Comparison of ENCODE assay signal across 14 cellular contexts in the genomic region with DNA sequence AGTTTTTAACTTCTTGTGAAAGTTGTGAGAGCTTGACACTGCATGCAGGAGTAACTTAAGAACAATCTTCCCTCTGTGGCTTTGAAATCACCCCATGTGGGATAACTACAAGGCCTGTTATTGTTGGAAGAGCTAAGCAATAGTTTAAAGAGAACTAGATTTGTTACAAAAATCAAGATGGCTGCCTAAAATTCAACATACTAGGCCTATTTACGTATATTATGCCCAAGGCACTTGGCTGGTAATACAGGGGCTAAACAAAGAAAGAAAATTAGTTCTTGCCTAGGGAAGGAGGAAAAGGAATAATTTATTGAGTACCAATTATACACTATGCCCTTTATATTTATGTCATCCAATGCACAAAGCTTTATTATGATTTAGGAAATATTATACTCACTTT. TPM values are rescaled to one million over a fixed set of nuclear protein-coding genes. Genes with fewer than 3 reads are reported as not detected.
A peak's percentile ranks its signal among the peaks of the same experiment; 100 is the strongest.
DNase-seq lines count a peak whose midpoint lies in the region; ATAC-seq and TF ChIP-seq lines count a peak whose summit lies in the region.
"Had no signal": no experiment of that assay in that cellular context is flagged by ENCODE, and none has a peak within 500 bp of the region (broad histone marks: within the 10 kb centered on the region; RNA-seq: fewer than 3 reads in every experiment).

No MANE protein-coding gene starts in this region.

- H2AFZ ChIP-seq in Karpas-422 (ENCODE audit: low read length) (peak overlapping the region; percentile 51), OCI-LY1 (ENCODE audit: low read length) (no peak overlapping the region)

- H3K9me3 ChIP-seq in Karpas-422 (ENCODE audit: low read length), result no peaks in the 10 kb centered on the region
- no peaks in the 10 kb centered on the region for H3K9me3 ChIP-seq in OCI-LY1 (ENCODE audit: low read length)
- no peaks in the 10 kb centered on the region for H3K9me3 ChIP-seq in thyroid gland
- H3K9me3 ChIP-seq: Caco-2, HAP-1 had no signal

- peaks cover under 1% of the 10 kb centered on the region for H3K9me3 Mint-ChIP-seq in activated naive CD8-positive, alpha-beta T cell treated with anti-CD3 and anti-CD28 coated beads, Interleukin-2, amount 50 U/mL, for 24 hours

- no peak overlapping the region for H3K4me3 ChIP-seq in Karpas-422 (ENCODE audit: low read length)
- H3K4me3 ChIP-seq in OCI-LY1 (ENCODE audit: low read depth, low read length, poor library complexity, severe bottlenecking), result no peak overlapping the region
- H3K4me3 ChIP-seq in thyroid gland (replicated peaks in 1 of 3), result no peak overlapping the region
- H3K4me3 ChIP-seq: HAP-1 had no signal

- H3K27me3 Mint-ChIP-seq in activated naive CD8-positive, alpha-beta T cell treated with anti-CD3 and anti-CD28 coated beads, Interleukin-2, amount 50 U/mL, for 24 hours, result no peaks in the 10 kb centered on the region

- no peak for DNase-seq in Karpas-422
- peak; percentile 17 for DNase-seq in epidermal melanocyte (ENCODE audit: insufficient read length, low spot score)
- no peak for DNase-seq in activated naive CD8-positive, alpha-beta T cell treated with anti-CD3 and anti-CD28 coated beads, Interleukin-2, amount 50 U/mL, for 24 hours
- no peak for DNase-seq in activated CD4-positive, CD25-positive, alpha-beta regulatory T cell treated with anti-CD3 and anti-CD28 coated beads, Interleukin-2, amount 50 U/mL, for 72 hours
- DNase-seq in thyroid gland, result no peak
- DNase-seq: Caco-2; CD8-positive, alpha-beta T cell; DND-41; GF-D8 had no signal

- H3K9ac ChIP-seq in Karpas-422 (ENCODE audit: low read length) (no peak overlapping the region), OCI-LY1 (ENCODE audit: low read length) (peak overlapping the region; percentile 74)

- no peaks in the 10 kb centered on the region for H4K20me1 ChIP-seq in Karpas-422 (ENCODE audit: insufficient read depth, low read depth, low read length)
- no peaks in the 10 kb centered on the region for H4K20me1 ChIP-seq in OCI-LY1 (ENCODE audit: insufficient read depth, low read length)

- intact Hi-C loops in thyroid gland (cut with DNase I), result no loop called here

- H3K4me2 ChIP-seq in Karpas-422 (ENCODE audit: low read depth, low read length, poor library complexity, severe bottlenecking) (no peak overlapping the region), OCI-LY1 (ENCODE audit: low read length) (peak overlapping the region; percentile 72; the same call in 1 of the 2 replicates)

- no peaks in the 10 kb centered on the region for H3K36me3 Mint-ChIP-seq in activated naive CD8-positive, alpha-beta T cell treated with anti-CD3 and anti-CD28 coated beads, Interleukin-2, amount 50 U/mL, for 24 hours (ENCODE audit: low read depth)
- H3K36me3 Mint-ChIP-seq: CD14-positive monocyte; CD8-positive, alpha-beta T cell had no signal

- no peaks in the 10 kb centered on the region; the same call in 1 of the 2 replicates for H3F3A ChIP-seq in OCI-LY1 (ENCODE audit: insufficient read depth, low read length)

- ATAC-seq in activated naive CD8-positive, alpha-beta T cell treated with anti-CD3 and anti-CD28 coated beads, Interleukin-2, amount 50 U/mL, for 24 hours, result no peak
- no peak for ATAC-seq in HG03175 (IDR thresholded peaks at IDR 0.05; ENCODE audit: unreplicated experiment)
- ATAC-seq: CD8-positive, alpha-beta T cell; HepG2 had no signal

- no peaks in the 10 kb centered on the region for H3K27me3 ChIP-seq in Karpas-422 (ENCODE audit: low read length)
- H3K27me3 ChIP-seq in OCI-LY1 (ENCODE audit: insufficient read depth, low read length), result no peaks in the 10 kb centered on the region
- H3K27me3 ChIP-seq in thyroid gland, result no peaks in the 10 kb centered on the region

- no peak for TF ChIP-seq POLR2A in thyroid gland (IDR thresholded peaks at IDR 0.05)

- H3K9me2 ChIP-seq in Karpas-422 (replicated peaks; ENCODE audit: insufficient read depth, low read length), result no peaks in the 10 kb centered on the region
- H3K9me2 ChIP-seq in OCI-LY1 (ENCODE audit: low read depth, low read length), result no peaks in the 10 kb centered on the region

- H3K27ac Mint-ChIP-seq in activated naive CD8-positive, alpha-beta T cell treated with anti-CD3 and anti-CD28 coated beads, Interleukin-2, amount 50 U/mL, for 24 hours, result no peak overlapping the region
- H3K27ac Mint-ChIP-seq: CD14-positive monocyte; CD8-positive, alpha-beta T cell had no signal

- no peaks in the 10 kb centered on the region for H3K79me2 ChIP-seq in Karpas-422 (ENCODE audit: low read length)
- no peaks in the 10 kb centered on the region for H3K79me2 ChIP-seq in OCI-LY1 (ENCODE audit: insufficient read depth, low read length)

- peak overlapping the region; percentile 97 for H3K27ac ChIP-seq in Karpas-422 (ENCODE audit: low read length)
- peak overlapping the region; percentile 100 for H3K27ac ChIP-seq in OCI-LY1 (ENCODE audit: low read depth, low read length, poor library complexity, severe bottlenecking)
- no peak overlapping the region for H3K27ac ChIP-seq in thyroid gland

- TF ChIP-seq CTCF in OCI-LY1 (IDR thresholded peaks at IDR 0.05; ENCODE audit: low read length), result no peak
- no peak for TF ChIP-seq CTCF in thyroid gland (IDR thresholded peaks at IDR 0.05)

- H3K4me1 Mint-ChIP-seq in activated naive CD8-positive, alpha-beta T cell treated with anti-CD3 and anti-CD28 coated beads, Interleukin-2, amount 50 U/mL, for 24 hours, result no peaks in the 10 kb centered on the region
- H3K4me1 Mint-ChIP-seq: CD14-positive monocyte had no signal

- H3K36me3 ChIP-seq in Karpas-422 (ENCODE audit: insufficient read depth, low read length), result no peaks in the 10 kb centered on the region
- H3K36me3 ChIP-seq in OCI-LY1 (ENCODE audit: insufficient read depth, low read length), result peaks cover 15% of the 10 kb centered on the region
- H3K36me3 ChIP-seq in thyroid gland, result no peaks in the 10 kb centered on the region
- H3K36me3 ChIP-seq: HAP-1 had no signal

- no peak overlapping the region for H3K4me3 Mint-ChIP-seq in activated naive CD8-positive, alpha-beta T cell treated with anti-CD3 and anti-CD28 coated beads, Interleukin-2, amount 50 U/mL, for 24 hours
- H3K4me3 Mint-ChIP-seq: CD14-positive monocyte; CD8-positive, alpha-beta T cell had no signal

- H3K4me1 ChIP-seq in Karpas-422 (ENCODE audit: low read length), result peaks cover 84% of the 10 kb centered on the region
- H3K4me1 ChIP-seq in OCI-LY1 (ENCODE audit: insufficient read depth, low read length, severe bottlenecking), result peaks cover 97% of the 10 kb centered on the region
- no peaks in the 10 kb centered on the region for H3K4me1 ChIP-seq in thyroid gland
- H3K4me1 ChIP-seq: Caco-2, HAP-1 had no signal

- 88 to 96% methylated on average over 1 of the region's 1 CpG for WGBS in thyroid gland, 2 donors

RNA-seq across cellular contexts. Expression of gene DMD, which starts 36.1 kb away (rescaled TPM):
- total RNA-seq in Karpas-422 (2014; rRNA removed; shearing (Covaris generic); ENCODE audit: low replicate concordance), result not detected in 2 replicates
- 10 to 100 TPM; 16.5 to 24.0 (median 21.7) TPM for total RNA-seq in thyroid gland

Comparison
In these comparisons a context has a peak if more than half of its experiments do, and no peak if none do; other contexts are left out.
1. H3K27ac ChIP-seq: peak in Karpas-422 (single experiment) and OCI-LY1 (single experiment); none in thyroid gland (0 of 3).
2. RNA of gene DMD, which starts 36.1 kb away (total RNA-seq): 16.5 to 24.0 TPM in thyroid gland; not detected in Karpas-422; every median in the first group is over 10 times any median in the second.